22 cellular contexts compared by ENCODE assay signal in genomic region chr2:188414412-188414811, GRCh38.
DNase-seq lines count a peak whose midpoint lies in the region; ATAC-seq, FAIRE-seq and TF ChIP-seq lines count a peak whose summit lies in the region.
"Had no signal": no experiment of that assay in that cellular context is flagged by ENCODE, and none has a peak within 500 bp of the region (broad histone marks: within the 10 kb centered on the region; RNA-seq: fewer than 3 reads in every experiment).

No MANE protein-coding gene starts in this region.

- no peaks in the 10 kb centered on the region for H3K36me3 ChIP-seq in pancreas
- H3K36me3 ChIP-seq: BLaER1, esophagus squamous epithelium, left ventricle myocardium inferior, Peyer's patch had no signal

- H3K4me1 ChIP-seq in pancreas, result peaks cover 17 to 24% (median 17%) of the 10 kb centered on the region in 3 donors
- H3K4me1 ChIP-seq: BLaER1, left ventricle myocardium inferior, Peyer's patch had no signal

- TF ChIP-seq CTCF in fibroblast of pulmonary artery (IDR thresholded peaks at IDR 0.05; ENCODE audit: low read length, missing control alignments), result no peak
- no peak for TF ChIP-seq CTCF in pancreas (IDR thresholded peaks at IDR 0.05)

- H3K4me3 ChIP-seq in fibroblast of pulmonary artery (replicated peaks; ENCODE audit: low read depth, low read length), result no peak overlapping the region
- H3K4me3 ChIP-seq in pancreas, result no peak overlapping the region
- H3K4me3 ChIP-seq: BLaER1, esophagus squamous epithelium, GM23338, left ventricle myocardium inferior, Peyer's patch had no signal

- ATAC-seq in pancreas, result peak in 3 of 4 donors; percentile 53 to 68 (median 61)
- no peak for ATAC-seq in GM18502 (IDR thresholded peaks at IDR 0.05; ENCODE audit: poor library complexity, unreplicated experiment)
- ATAC-seq: GM23338, sciatic nerve had no signal

- H3K27me3 ChIP-seq in pancreas, result no peaks in the 10 kb centered on the region
- H3K27me3 ChIP-seq: BLaER1, esophagus squamous epithelium, Peyer's patch had no signal

- no peak overlapping the region for H3K27ac ChIP-seq in pancreas
- H3K27ac ChIP-seq: BLaER1, esophagus squamous epithelium, KMS-11, left ventricle myocardium inferior, Peyer's patch had no signal

- H3K9me3 ChIP-seq in pancreas, result no peaks in the 10 kb centered on the region
- H3K9me3 ChIP-seq: BLaER1, Peyer's patch had no signal

- WGBS in pancreas, 2 donors, result 18 to 33% methylated on average over 2 of the region's 2 CpGs

- intact Hi-C loops in pancreas (cut with DNase I), result no loop called here

- DNase-seq in GM03348 (ENCODE audit: low spot score) (peak; percentile 9), amniotic epithelial cell (ENCODE audit: low read depth) (peak; percentile 88), fibroblast of pulmonary artery (ENCODE audit: low read depth) (peak; percentile 65), pancreas (no peak), NCI-H187 treated with DMSO at 0.1 percent for 48 hours (lab: John Stamatoyannopoulos, UW) (no peak), SIG-M5 treated with dmso at 0.1 percent for 504 hours (lab: John Stamatoyannopoulos, UW; ENCODE audit: unreplicated experiment) (no peak)
- no peak for DNase-seq in stimulated activated CD4-positive, alpha-beta T cell treated with anti-CD3 and anti-CD28 coated beads, Interleukin-12 subunit alpha, Interleukin-12 subunit beta, amount 100 ng/mL, for 4 hours
- DNase-seq: activated naive CD4-positive, alpha-beta T cell treated with anti-CD3 and anti-CD28 coated beads, Interleukin-2, amount 10 ng/mL, durations not matched to agents 7 days and 5 days; activated T-cell treated with anti-CD3 and anti-CD28 coated beads for 4 hours; esophagus squamous epithelium; left ventricle myocardium inferior; NCI-H1048; NCI-H2081 treated with DMSO at 0.1 percent for 48 hours; NCI-H82; Peyer's patch; stimulated activated CD4-positive, alpha-beta T cell treated with anti-CD3 and anti-CD28 coated beads, Interleukin-4, amount 100 ng/mL, for 1 hour had no signal

- peak; percentile 32 for FAIRE-seq in pancreas (lab: Jason Lieb, UNC)
- FAIRE-seq: bronchial epithelial cell had no signal

Comparison
In these comparisons a context has a peak if more than half of its experiments do, and no peak if none do; other contexts are left out.
1. DNase-seq: peak in GM03348 (single experiment), amniotic epithelial cell (single experiment) and fibroblast of pulmonary artery (single experiment); none in pancreas (0 of 6), NCI-H187 treated with DMSO at 0.1 percent for 48 hours (single experiment), SIG-M5 treated with dmso at 0.1 percent for 504 hours (single experiment) and stimulated activated CD4-positive, alpha-beta T cell treated with anti-CD3 and anti-CD28 coated beads, Interleukin-12 subunit alpha, Interleukin-12 subunit beta, amount 100 ng/mL, for 4 hours (single experiment).